2 cellular contexts compared by ENCODE assay signal in the genomic region with DNA sequence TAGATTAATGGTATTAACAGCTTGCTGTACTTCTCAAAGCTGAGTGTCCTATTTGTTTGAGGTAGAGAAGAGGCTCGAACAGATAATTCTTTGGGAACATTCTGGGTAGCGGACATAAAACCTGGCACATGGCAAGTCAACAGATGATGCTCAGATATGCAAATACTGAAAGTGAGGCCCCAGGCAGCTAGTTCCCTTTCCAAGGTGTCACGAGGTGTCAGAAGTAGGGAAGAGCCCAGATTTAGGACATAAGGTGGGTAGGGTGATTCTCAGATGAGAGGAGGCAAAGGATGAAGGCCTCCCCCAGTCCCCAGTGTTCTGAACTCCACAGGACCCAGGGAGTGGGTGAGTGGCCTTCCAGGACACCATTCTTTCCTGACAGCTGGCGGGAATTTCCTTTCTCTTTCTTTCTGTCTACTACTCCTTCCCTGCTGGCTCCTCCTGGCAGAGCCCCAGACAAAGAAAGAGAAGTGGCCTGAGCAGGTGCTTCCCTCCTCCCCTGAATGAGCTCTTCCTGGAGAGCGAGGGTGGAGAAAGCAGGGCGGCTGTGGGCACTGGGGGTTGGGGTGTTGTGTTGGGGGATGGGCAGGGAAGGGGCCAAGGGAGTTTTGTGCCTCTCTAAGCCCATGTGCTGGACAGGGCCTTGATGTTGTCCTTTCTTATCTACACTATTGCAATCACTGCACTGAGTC.
TF ChIP-seq lines count a peak whose summit lies in the region.

No MANE protein-coding gene starts in this region.

TF ChIP-seq in GM23338, 12 proteins besides CTCF, POLR2A, EP300 and RAD21:
- no peak for TF ChIP-seq EZH2 (IDR thresholded peaks at IDR 0.05; ENCODE audit: low read depth, unreplicated experiment)
- no peak for TF ChIP-seq NANOG (IDR thresholded peaks at IDR 0.05; ENCODE audit: borderline replicate concordance)
- TF ChIP-seq, protein P1, sequence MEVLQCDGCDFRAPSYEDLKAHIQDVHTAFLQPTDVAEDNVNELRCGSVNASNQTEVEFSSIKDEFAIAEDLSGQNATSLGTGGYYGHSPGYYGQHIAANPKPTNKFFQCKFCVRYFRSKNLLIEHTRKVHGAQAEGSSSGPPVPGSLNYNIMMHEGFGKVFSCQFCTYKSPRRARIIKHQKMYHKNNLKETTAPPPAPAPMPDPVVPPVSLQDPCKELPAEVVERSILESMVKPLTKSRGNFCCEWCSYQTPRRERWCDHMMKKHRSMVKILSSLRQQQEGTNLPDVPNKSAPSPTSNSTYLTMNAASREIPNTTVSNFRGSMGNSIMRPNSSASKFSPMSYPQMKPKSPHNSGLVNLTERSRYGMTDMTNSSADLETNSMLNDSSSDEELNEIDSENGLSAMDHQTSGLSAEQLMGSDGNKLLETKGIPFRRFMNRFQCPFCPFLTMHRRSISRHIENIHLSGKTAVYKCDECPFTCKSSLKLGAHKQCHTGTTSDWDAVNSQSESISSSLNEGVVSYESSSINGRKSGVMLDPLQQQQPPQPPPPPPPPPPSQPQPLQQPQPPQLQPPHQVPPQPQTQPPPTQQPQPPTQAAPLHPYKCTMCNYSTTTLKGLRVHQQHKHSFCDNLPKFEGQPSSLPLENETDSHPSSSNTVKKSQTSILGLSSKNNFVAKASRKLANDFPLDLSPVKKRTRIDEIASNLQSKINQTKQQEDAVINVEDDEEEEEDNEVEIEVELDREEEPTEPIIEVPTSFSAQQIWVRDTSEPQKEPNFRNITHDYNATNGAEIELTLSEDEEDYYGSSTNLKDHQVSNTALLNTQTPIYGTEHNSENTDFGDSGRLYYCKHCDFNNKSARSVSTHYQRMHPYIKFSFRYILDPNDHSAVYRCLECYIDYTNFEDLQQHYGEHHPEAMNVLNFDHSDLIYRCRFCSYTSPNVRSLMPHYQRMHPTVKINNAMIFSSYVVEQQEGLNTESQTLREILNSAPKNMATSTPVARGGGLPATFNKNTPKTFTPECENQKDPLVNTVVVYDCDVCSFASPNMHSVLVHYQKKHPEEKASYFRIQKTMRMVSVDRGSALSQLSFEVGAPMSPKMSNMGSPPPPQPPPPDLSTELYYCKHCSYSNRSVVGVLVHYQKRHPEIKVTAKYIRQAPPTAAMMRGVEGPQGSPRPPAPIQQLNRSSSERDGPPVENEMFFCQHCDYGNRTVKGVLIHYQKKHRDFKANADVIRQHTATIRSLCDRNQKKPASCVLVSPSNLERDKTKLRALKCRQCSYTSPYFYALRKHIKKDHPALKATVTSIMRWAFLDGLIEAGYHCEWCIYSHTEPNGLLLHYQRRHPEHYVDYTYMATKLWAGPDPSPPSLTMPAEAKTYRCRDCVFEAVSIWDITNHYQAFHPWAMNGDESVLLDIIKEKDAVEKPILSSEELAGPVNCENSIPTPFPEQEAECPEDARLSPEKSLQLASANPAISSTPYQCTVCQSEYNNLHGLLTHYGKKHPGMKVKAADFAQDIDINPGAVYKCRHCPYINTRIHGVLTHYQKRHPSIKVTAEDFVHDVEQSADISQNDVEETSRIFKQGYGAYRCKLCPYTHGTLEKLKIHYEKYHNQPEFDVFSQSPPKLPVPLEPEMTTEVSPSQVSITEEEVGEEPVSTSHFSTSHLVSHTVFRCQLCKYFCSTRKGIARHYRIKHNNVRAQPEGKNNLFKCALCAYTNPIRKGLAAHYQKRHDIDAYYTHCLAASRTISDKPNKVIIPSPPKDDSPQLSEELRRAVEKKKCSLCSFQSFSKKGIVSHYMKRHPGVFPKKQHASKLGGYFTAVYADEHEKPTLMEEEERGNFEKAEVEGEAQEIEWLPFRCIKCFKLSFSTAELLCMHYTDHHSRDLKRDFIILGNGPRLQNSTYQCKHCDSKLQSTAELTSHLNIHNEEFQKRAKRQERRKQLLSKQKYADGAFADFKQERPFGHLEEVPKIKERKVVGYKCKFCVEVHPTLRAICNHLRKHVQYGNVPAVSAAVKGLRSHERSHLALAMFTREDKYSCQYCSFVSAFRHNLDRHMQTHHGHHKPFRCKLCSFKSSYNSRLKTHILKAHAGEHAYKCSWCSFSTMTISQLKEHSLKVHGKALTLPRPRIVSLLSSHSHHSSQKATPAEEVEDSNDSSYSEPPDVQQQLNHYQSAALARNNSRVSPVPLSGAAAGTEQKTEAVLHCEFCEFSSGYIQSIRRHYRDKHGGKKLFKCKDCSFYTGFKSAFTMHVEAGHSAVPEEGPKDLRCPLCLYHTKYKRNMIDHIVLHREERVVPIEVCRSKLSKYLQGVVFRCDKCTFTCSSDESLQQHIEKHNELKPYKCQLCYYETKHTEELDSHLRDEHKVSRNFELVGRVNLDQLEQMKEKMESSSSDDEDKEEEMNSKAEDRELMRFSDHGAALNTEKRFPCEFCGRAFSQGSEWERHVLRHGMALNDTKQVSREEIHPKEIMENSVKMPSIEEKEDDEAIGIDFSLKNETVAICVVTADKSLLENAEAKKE (CRISPR knock-in tag; IDR thresholded peaks at IDR 0.05) = no peak

TF ChIP-seq in H1, 55 proteins besides CTCF, POLR2A, EP300 and RAD21 (continues in another document):
- no peak for TF ChIP-seq KDM5A (IDR thresholded peaks at IDR 0.05; ENCODE audit: low read length)
- peak; percentile 53 for TF ChIP-seq CTBP2 (IDR thresholded peaks at IDR 0.05; ENCODE audit: borderline replicate concordance, insufficient read depth, insufficient read length, low read length)
- TF ChIP-seq, protein P2, sequence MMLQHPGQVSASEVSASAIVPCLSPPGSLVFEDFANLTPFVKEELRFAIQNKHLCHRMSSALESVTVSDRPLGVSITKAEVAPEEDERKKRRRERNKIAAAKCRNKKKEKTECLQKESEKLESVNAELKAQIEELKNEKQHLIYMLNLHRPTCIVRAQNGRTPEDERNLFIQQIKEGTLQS (IDR thresholded peaks at IDR 0.05; ENCODE audit: insufficient read depth, low read depth, low read length) = no peak
- TF ChIP-seq, protein P3, sequence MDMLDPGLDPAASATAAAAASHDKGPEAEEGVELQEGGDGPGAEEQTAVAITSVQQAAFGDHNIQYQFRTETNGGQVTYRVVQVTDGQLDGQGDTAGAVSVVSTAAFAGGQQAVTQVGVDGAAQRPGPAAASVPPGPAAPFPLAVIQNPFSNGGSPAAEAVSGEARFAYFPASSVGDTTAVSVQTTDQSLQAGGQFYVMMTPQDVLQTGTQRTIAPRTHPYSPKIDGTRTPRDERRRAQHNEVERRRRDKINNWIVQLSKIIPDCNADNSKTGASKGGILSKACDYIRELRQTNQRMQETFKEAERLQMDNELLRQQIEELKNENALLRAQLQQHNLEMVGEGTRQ (IDR thresholded peaks at IDR 0.05; ENCODE audit: low read length) = no peak
- no peak for TF ChIP-seq CHD2 (IDR thresholded peaks at IDR 0.05; ENCODE audit: low read length)
- no peak for TF ChIP-seq ZNF274 (IDR thresholded peaks at IDR 0.05; ENCODE audit: borderline replicate concordance, extremely low read depth, low read length)
- TF ChIP-seq POLR2AphosphoS5 (IDR thresholded peaks at IDR 0.05; ENCODE audit: low read depth, low read length) = no peak
- TF ChIP-seq NRF1 (IDR thresholded peaks at IDR 0.05; ENCODE audit: low read depth, low read length) = no peak
- TF ChIP-seq SIRT6 (IDR thresholded peaks at IDR 0.05; ENCODE audit: low read length) = no peak
- TF ChIP-seq, protein P4, sequence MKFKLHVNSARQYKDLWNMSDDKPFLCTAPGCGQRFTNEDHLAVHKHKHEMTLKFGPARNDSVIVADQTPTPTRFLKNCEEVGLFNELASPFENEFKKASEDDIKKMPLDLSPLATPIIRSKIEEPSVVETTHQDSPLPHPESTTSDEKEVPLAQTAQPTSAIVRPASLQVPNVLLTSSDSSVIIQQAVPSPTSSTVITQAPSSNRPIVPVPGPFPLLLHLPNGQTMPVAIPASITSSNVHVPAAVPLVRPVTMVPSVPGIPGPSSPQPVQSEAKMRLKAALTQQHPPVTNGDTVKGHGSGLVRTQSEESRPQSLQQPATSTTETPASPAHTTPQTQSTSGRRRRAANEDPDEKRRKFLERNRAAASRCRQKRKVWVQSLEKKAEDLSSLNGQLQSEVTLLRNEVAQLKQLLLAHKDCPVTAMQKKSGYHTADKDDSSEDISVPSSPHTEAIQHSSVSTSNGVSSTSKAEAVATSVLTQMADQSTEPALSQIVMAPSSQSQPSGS (IDR thresholded peaks at IDR 0.05; ENCODE audit: low read length) = no peak
- TF ChIP-seq JUN (IDR thresholded peaks at IDR 0.05; ENCODE audit: low read depth, low read length) = no peak
- no peak for TF ChIP-seq EGR1 (IDR thresholded peaks at IDR 0.05; ENCODE audit: borderline replicate concordance, low read depth, low read length)
- no peak for TF ChIP-seq BRCA1 (IDR thresholded peaks at IDR 0.05; ENCODE audit: low read depth, low read length)
- TF ChIP-seq HDAC2 (IDR thresholded peaks at IDR 0.05; ENCODE audit: borderline replicate concordance in 1 of 2, low read depth in 2 of 2, low read length in 2 of 2) = peak in 1 of 2 experiments; percentile 80; a peak in 1 of 4 replicates
- no peak for TF ChIP-seq GTF2F1 (IDR thresholded peaks at IDR 0.05; ENCODE audit: borderline replicate concordance, low read depth, low read length)
- peak; percentile 30 for TF ChIP-seq ASH2L (IDR thresholded peaks at IDR 0.05; ENCODE audit: low read length)
- TF ChIP-seq, protein P5, sequence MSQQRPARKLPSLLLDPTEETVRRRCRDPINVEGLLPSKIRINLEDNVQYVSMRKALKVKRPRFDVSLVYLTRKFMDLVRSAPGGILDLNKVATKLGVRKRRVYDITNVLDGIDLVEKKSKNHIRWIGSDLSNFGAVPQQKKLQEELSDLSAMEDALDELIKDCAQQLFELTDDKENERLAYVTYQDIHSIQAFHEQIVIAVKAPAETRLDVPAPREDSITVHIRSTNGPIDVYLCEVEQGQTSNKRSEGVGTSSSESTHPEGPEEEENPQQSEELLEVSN (IDR thresholded peaks at IDR 0.05) = no peak
- TF ChIP-seq POU5F1 (IDR thresholded peaks at IDR 0.05; ENCODE audit: low read depth, low read length) = no peak
- TF ChIP-seq TCF12 (IDR thresholded peaks at IDR 0.05; ENCODE audit: low read depth, low read length) = 0 out of 2 replicates have a peak, but pooled peaks have one; percentile 8
- peak; percentile 45; the same call in 1 of the 2 replicates for TF ChIP-seq YY1 (IDR thresholded peaks at IDR 0.05; ENCODE audit: low read depth, low read length)
- TF ChIP-seq TBP (IDR thresholded peaks at IDR 0.05; ENCODE audit: low read depth, low read length) = no peak
- TF ChIP-seq BCL11A (IDR thresholded peaks at IDR 0.05; ENCODE audit: low read depth in 2 of 2, low read length in 2 of 2) = no peak
- TF ChIP-seq KDM4A (IDR thresholded peaks at IDR 0.05; ENCODE audit: low read depth, low read length, severe bottlenecking) = no peak
- TF ChIP-seq RXRA (IDR thresholded peaks at IDR 0.05; ENCODE audit: insufficient read depth, low read depth, low read length) = no peak
- no peak for TF ChIP-seq PHF8 (conservative IDR thresholded peaks at IDR 0.05; ENCODE audit: low read depth, low read length)
- TF ChIP-seq RBBP5 (IDR thresholded peaks at IDR 0.05; ENCODE audit: borderline replicate concordance, low read depth, low read length) = no peak
- no peak for TF ChIP-seq NANOG (IDR thresholded peaks at IDR 0.05; ENCODE audit: insufficient read depth, low read depth, low read length, poor library complexity, severe bottlenecking)
